ENCODE assay signal across 8 cellular contexts in the genomic region with DNA sequence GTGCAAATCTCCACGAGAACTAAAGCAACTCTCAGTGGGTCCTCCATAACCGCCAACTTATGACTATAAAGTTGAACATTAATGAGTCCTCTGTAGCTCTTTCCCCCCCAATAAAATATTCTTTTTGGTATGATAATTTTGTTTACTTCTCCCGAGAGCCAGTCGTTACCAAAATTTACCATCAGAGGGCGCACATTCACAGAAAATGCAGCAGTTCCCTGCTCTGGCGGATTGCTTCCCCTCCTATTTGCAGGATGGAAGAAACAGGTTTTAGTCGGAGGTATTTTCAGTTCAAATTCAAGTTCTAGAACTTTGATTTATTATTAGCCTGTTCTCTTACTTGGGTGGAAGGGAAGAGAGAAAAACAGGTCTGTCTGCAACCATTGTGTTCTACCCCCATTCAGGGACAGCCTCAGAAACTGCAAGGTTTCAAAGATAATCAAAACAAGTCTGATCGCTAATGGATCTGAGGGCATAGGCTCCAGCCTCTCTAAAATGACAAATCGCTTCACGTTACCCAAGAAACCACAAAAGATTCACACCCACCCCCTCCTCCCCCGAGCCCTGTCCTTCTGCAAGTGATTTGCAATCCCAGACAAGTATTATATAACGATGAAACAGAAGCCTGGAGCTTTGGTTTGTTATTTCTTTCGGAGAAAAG.
A peak's percentile ranks its signal among the peaks of the same experiment; 100 is the strongest.
DNase-seq lines count a peak whose midpoint lies in the region; ATAC-seq, FAIRE-seq and TF ChIP-seq lines count a peak whose summit lies in the region.

No MANE protein-coding gene starts in this region.

- H3K36me3 ChIP-seq in brain microvascular endothelial cell (replicated peaks): no peaks in the 10 kb centered on the region

- in situ Hi-C loops in brain microvascular endothelial cell (cut with HindIII; ENCODE audit: low pct_ligation_motif_present, low sequenced_read_pairs): no loop called here

- peak; percentile 93 for FAIRE-seq in TTC549 (lab: Jason Lieb, UNC)

- H3K4me3 ChIP-seq in brain microvascular endothelial cell (ENCODE audit: low read depth, low read length): peak overlapping the region; percentile 10

- no peak for DNase-seq in AG09319 (ENCODE audit: extremely low read depth, low read depth)
- DNase-seq in NCI-H1694 treated with DMSO at 0.1 percent for 48 hours (lab: John Stamatoyannopoulos, UW): peak; percentile 27
- DNase-seq in brain microvascular endothelial cell: peak; percentile 56
- DNase-seq in iris pigment epithelial cell (ENCODE audit: low read depth): peak; percentile 61
- DNase-seq in stimulated activated CD4-positive, alpha-beta T cell treated with anti-CD3 and anti-CD28 coated beads, Interleukin-1b, Interleukin-23, amount 100 ng/mL, for 1 hour (ENCODE audit: low read depth in 2 of 2): peak; percentile 13 to 24
- DNase-seq in mesenteric fat pad (ENCODE audit: low spot score): no peak

- ATAC-seq in GM19023 (IDR thresholded peaks at IDR 0.05; ENCODE audit: unreplicated experiment): peak; percentile 56

- TF ChIP-seq CTCF in AG09319 (IDR thresholded peaks at IDR 0.05; ENCODE audit: low read depth, low read length) (peak; percentile 72), brain microvascular endothelial cell (IDR thresholded peaks at IDR 0.05; ENCODE audit: low read depth, low read length, missing control alignments) (peak; percentile 75)

- H3K27ac ChIP-seq in brain microvascular endothelial cell: no peak overlapping the region

- H3K27me3 ChIP-seq in brain microvascular endothelial cell (replicated peaks): no peaks in the 10 kb centered on the region

Comparison
In these comparisons a context has a peak if more than half of its experiments do, and no peak if none do; other contexts are left out.
1. DNase-seq: peak in NCI-H1694 treated with DMSO at 0.1 percent for 48 hours (single experiment), brain microvascular endothelial cell (single experiment), iris pigment epithelial cell (single experiment) and stimulated activated CD4-positive, alpha-beta T cell treated with anti-CD3 and anti-CD28 coated beads, Interleukin-1b, Interleukin-23, amount 100 ng/mL, for 1 hour (2 of 2); none in AG09319 (single experiment) and mesenteric fat pad (single experiment).